In the genomic region with DNA sequence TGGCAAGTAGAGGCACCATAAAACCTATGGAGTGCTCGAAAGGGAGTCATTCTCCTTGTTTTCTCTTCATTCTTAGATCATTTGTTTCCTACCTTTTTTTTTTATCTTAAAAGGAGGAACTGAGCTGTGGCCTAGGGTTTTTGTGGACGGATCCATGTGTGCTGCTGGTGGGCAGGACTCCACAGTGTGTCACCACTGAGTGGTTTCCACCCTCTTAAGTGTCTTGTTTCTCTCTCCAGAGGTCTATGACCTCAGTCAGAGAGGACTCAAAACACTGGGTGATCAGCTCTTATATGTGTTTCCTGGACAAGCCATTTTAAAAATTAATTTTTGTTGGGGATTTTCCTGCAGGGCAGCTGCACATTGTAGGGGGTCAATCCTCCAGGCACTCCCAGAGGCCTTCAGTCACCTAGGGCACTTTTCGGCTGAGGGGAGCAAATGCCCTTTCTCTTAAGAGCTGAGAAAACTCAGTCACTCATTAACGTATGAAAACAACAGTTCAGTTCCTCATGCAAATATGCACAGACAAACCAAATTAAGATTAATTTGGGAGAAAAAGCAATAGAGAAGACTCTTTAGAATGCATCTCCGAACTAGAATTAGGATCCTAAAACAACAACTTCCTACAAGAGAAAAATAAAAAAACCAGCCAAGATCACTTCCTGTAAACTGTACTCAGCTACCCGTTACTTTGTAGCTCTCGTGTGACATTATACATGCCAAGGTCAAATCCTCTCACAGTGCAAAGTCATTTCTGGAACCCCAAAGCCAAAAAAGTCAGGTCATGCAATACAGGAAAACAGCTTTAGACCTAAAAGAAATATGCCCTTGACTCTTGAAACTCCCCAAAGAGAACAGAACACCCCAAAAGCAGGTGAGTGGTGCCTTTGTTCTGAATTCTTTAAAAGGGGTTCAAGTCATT, we compare ENCODE assay signal across 12 cellular contexts. TPM values are rescaled to one million over a fixed set of nuclear protein-coding genes. Genes with fewer than 3 reads are reported as not detected.
DNase-seq lines count a peak whose midpoint lies in the region; ATAC-seq lines count a peak whose summit lies in the region.
"Had no signal": no experiment of that assay in that cellular context is flagged by ENCODE, and none has a peak within 500 bp of the region (broad histone marks: within the 10 kb centered on the region; RNA-seq: fewer than 3 reads in every experiment).

No MANE protein-coding gene starts in this region.

- ATAC-seq in GM18867 (IDR thresholded peaks at IDR 0.05; ENCODE audit: unreplicated experiment) = peak; percentile 46
- peak; percentile 68 for ATAC-seq in GM21825 (IDR thresholded peaks at IDR 0.05; ENCODE audit: unreplicated experiment)
- ATAC-seq in HG03442 (IDR thresholded peaks at IDR 0.05; ENCODE audit: unreplicated experiment) = peak; percentile 66

- DNase-seq in myocyte (ENCODE audit: low read depth) (peak; percentile 41), T1000 (lab: John Stamatoyannopoulos, UW) (no peak), NCI-H1092 (lab: John Stamatoyannopoulos, UW) (no peak), NCI-H510A treated with DMSO at 0.1 percent for 48 hours (lab: John Stamatoyannopoulos, UW) (no peak)
- DNase-seq in stimulated activated naive CD4-positive, alpha-beta T cell (lab: John Stamatoyannopoulos, UW) = no peak
- DNase-seq: NCI-H69; stimulated activated CD4-positive, alpha-beta T cell treated with anti-CD3 and anti-CD28 coated beads, Interleukin-12 subunit alpha, Interleukin-12 subunit beta, amount 100 ng/mL, for 4 hours had no signal

RNA-seq across cellular contexts. Expression of a gene that starts 27.6 kb away (rescaled TPM):
- total RNA-seq in myocyte = not detected in 2 replicates
- not detected for polyA plus RNA-seq in myocyte (2012)
- total RNA-seq: activated T-helper 2 cell treated with anti-CD3 and anti-CD28 coated beads, Interferon-gamma antibody, Interleukin-2, Interleukin-4, amounts not matched to agents 10 μg/mL and 5 μg/mL and 100 μg/mL, durations not matched to agents 14 hours and 24 hours and 36 hours; M059J had no signal
